ENCODE assay signal across 14 cellular contexts in genomic region chrX:12352922-12353321, GRCh38.
DNase-seq lines count a peak whose midpoint lies in the region; ATAC-seq and TF ChIP-seq lines count a peak whose summit lies in the region.
"Had no signal": no experiment of that assay in that cellular context is flagged by ENCODE, and none has a peak within 500 bp of the region (broad histone marks: within the 10 kb centered on the region; RNA-seq: fewer than 3 reads in every experiment).

No MANE protein-coding gene starts in this region.

- no peak overlapping the region for H4K8ac ChIP-seq in mesendoderm (ENCODE audit: low read depth, low read length)

- in situ Hi-C loops in mammary epithelial cell (cut with MboI; ENCODE audit: low sequenced_read_pairs in 2 of 2) = no loop called here

- no peak overlapping the region for H2BK120ac ChIP-seq in mesendoderm (ENCODE audit: low read depth, low read length)

- BruUV-seq in mammary epithelial cell (replicated peaks; lab: Mats Ljungman, UMichigan) = no TSS peak

- H3K9me3 ChIP-seq in mammary epithelial cell (replicated peaks; ENCODE audit: insufficient read depth, low read length) = no peaks in the 10 kb centered on the region

- H3K4me2 ChIP-seq in mammary epithelial cell (ENCODE audit: insufficient read depth, low read depth, low read length) (no peak overlapping the region), mesendoderm (ENCODE audit: low read length) (no peak overlapping the region)

- WGBS in mammary epithelial cell (ENCODE audit: low coverage, missing lambda C conversion rate) = 71% methylated on average over 5 of the region's 5 CpGs
- WGBS in mesendoderm (ENCODE audit: extremely low coverage, insufficient coverage, low lambda C conversion rate) = no CpG with 5 or more reads among the region's 5 CpGs

- H3K4me1 ChIP-seq in mammary epithelial cell (ENCODE audit: insufficient read depth, low read length) = no peaks in the 10 kb centered on the region
- no peaks in the 10 kb centered on the region for H3K4me1 ChIP-seq in mesendoderm (ENCODE audit: control insufficient read depth, low read depth, low read length)

- DNase-seq in ELF-1 (ENCODE audit: low read depth, low spot score) = peak; percentile 37
- peak; percentile 1 for DNase-seq in H7
- peak; percentile 6 for DNase-seq in mammary epithelial cell
- peak; percentile 10 for DNase-seq in mesendoderm
- DNase-seq in hepatic stellate cell (ENCODE audit: low spot score) = no peak
- DNase-seq in DMS 273 (lab: John Stamatoyannopoulos, UW; ENCODE audit: unreplicated experiment) = no peak
- DNase-seq: CD8-positive, alpha-beta T cell; COR-L47; DMS53; GM23248; H9; HFFc6 had no signal

- no peak overlapping the region for H3K4ac ChIP-seq in mesendoderm (ENCODE audit: low read depth, low read length)

- H3K27ac ChIP-seq in mammary epithelial cell (ENCODE audit: insufficient read depth, low read depth, low read length) = no peak overlapping the region
- no peak overlapping the region for H3K27ac ChIP-seq in mesendoderm (ENCODE audit: low read depth, low read length)
- H3K27ac ChIP-seq: GM23248 had no signal

- H3K36me3 ChIP-seq in H7 (replicated peaks; ENCODE audit: control insufficient read depth, insufficient read depth, low read length) (no peaks in the 10 kb centered on the region), mammary epithelial cell (ENCODE audit: insufficient read depth, low read length) (no peaks in the 10 kb centered on the region), mesendoderm (ENCODE audit: control insufficient read depth, insufficient read depth, low read length) (no peaks in the 10 kb centered on the region)

- no peaks in the 10 kb centered on the region for H4K20me1 ChIP-seq in mammary epithelial cell (ENCODE audit: insufficient read depth, low read length)

- TF ChIP-seq CTCF in mammary epithelial cell (conservative IDR thresholded peaks at IDR 0.05 in 1 of 2, IDR thresholded peaks at IDR 0.05 in 1 of 2; ENCODE audit: extremely low read depth in 1 of 2, insufficient read depth in 1 of 2, low read depth in 1 of 2, low read length in 2 of 2) = no peak

- H3K79me2 ChIP-seq in mammary epithelial cell (ENCODE audit: insufficient read depth, low read length) (no peaks in the 10 kb centered on the region), mesendoderm (ENCODE audit: control insufficient read depth, insufficient read depth, low read length) (no peaks in the 10 kb centered on the region)

- ATAC-seq in HG02973 (IDR thresholded peaks at IDR 0.05; ENCODE audit: unreplicated experiment) = no peak
- ATAC-seq: CD8-positive, alpha-beta T cell; K562 had no signal

- no peak overlapping the region for H3K4me3 ChIP-seq in H7 (ENCODE audit: insufficient read depth, low read depth, low read length)
- H3K4me3 ChIP-seq in mammary epithelial cell (replicated peaks in 1 of 3; ENCODE audit: insufficient read depth in 1 of 3, low read depth in 2 of 3, low read length in 3 of 3) = no peak overlapping the region
- no peak overlapping the region for H3K4me3 ChIP-seq in mesendoderm (ENCODE audit: low read length)
- H3K4me3 ChIP-seq: GM23248, K562 had no signal

- H2BK5ac ChIP-seq in mesendoderm (ENCODE audit: low read length) = no peak overlapping the region

- no peak overlapping the region for H3K56ac ChIP-seq in mesendoderm (ENCODE audit: low read length)

- H3K18ac ChIP-seq in mesendoderm (ENCODE audit: low read length) = no peak overlapping the region

- no peaks in the 10 kb centered on the region for H3K79me1 ChIP-seq in mesendoderm (ENCODE audit: low read length)

- no peak overlapping the region for H3K23ac ChIP-seq in mesendoderm (ENCODE audit: low read length)

- H3K27me3 ChIP-seq in H7 (ENCODE audit: control insufficient read depth, insufficient read depth, low read length) (no peaks in the 10 kb centered on the region), mammary epithelial cell (ENCODE audit: insufficient read depth, low read length) (no peaks in the 10 kb centered on the region), mesendoderm (ENCODE audit: insufficient read depth, low read length, poor library complexity) (no peaks in the 10 kb centered on the region)

- dilution Hi-C loops in mammary epithelial cell (cut with HindIII; ENCODE audit: low sequenced_read_pairs) = no loop called here

- CTCF ChIA-PET in mammary epithelial cell (lab: Charles Lee; ENCODE audit: low non-redundant PET) = no interaction called here

- no peak overlapping the region for H4K5ac ChIP-seq in mesendoderm (ENCODE audit: low read length)

- intact Hi-C loops in mammary epithelial cell (cut with micrococcal nuclease) = no loop called here

- H2AK5ac ChIP-seq in mesendoderm (ENCODE audit: low read length) = no peak overlapping the region

- H2BK15ac ChIP-seq in mesendoderm (replicated peaks; ENCODE audit: low read depth) = no peak overlapping the region

- H2AFZ ChIP-seq in mammary epithelial cell (ENCODE audit: low read depth, low read length) = no peak overlapping the region
- H2AFZ ChIP-seq: GM23248 had no signal

- H3K9ac ChIP-seq in mammary epithelial cell (ENCODE audit: insufficient read depth, low read length) = no peak overlapping the region
- no peak overlapping the region for H3K9ac ChIP-seq in mesendoderm (ENCODE audit: low read length)
- H3K9ac ChIP-seq: GM23248 had no signal

Comparison
In these comparisons a context has a peak if more than half of its experiments do, and no peak if none do; other contexts are left out.
1. DNase-seq: peak in ELF-1 (single experiment), H7 (single experiment), mammary epithelial cell (single experiment) and mesendoderm (single experiment); none in hepatic stellate cell (single experiment) and DMS 273 (single experiment).